In genomic region chr19:1014161-1015060, GRCh38 we compare ENCODE assay signal across 26 cellular contexts. TPM values are rescaled to one million over a fixed set of nuclear protein-coding genes. Genes with fewer than 3 reads are reported as not detected.
"Had no signal": no experiment of that assay in that cellular context is flagged by ENCODE, and none has a peak within 500 bp of the region (broad histone marks: within the 10 kb centered on the region; RNA-seq: fewer than 3 reads in every experiment).

No MANE protein-coding gene starts in this region.

- ATAC-seq: activated CD4-positive, CD25-positive, alpha-beta regulatory T cell treated with anti-CD3 and anti-CD28 coated beads, Interleukin-2, amount 50 U/mL, for 24 hours; activated CD8-positive, alpha-beta T cell treated with anti-CD3 and anti-CD28 coated beads, Interleukin-2, amount 10 ng/mL, durations not matched to agents 7 days and 5 days; activated T-cell treated with anti-CD3 and anti-CD28 coated beads, Interleukin-2, amount 50 U/mL, for 4 hours; gastrocnemius medialis; heart left ventricle; mucosa of descending colon; right cardiac atrium; stimulated activated naive CD8-positive, alpha-beta T cell treated with anti-CD3 and anti-CD28 coated beads, Interleukin-15, amount 100 ng/mL, for 72 hours had no signal

- H3K4me3 ChIP-seq: gastrocnemius medialis, heart left ventricle, mucosa of descending colon, neural progenitor cell, prostate gland, skin epidermis, suprapubic skin, transverse colon had no signal

- H3K27ac ChIP-seq: gastrocnemius medialis, heart left ventricle, neural progenitor cell, prostate gland, suprapubic skin, transverse colon had no signal

- H3K9ac ChIP-seq: neural progenitor cell had no signal

- H3K27me3 Mint-ChIP-seq: activated CD4-positive, alpha-beta T cell treated with anti-CD3 and anti-CD28 coated beads, Interleukin-2, amount 10 ng/mL, durations not matched to agents 7 days and 5 days; brain; naive B cell; stimulated activated naive CD8-positive, alpha-beta T cell treated with anti-CD3 and anti-CD28 coated beads, Interleukin-15, amount 100 ng/mL, for 72 hours had no signal

- H3K36me3 ChIP-seq: neural progenitor cell had no signal

- DNase-seq: activated CD4-positive, alpha-beta T cell treated with anti-CD3 and anti-CD28 coated beads, Interleukin-2, amount 10 ng/mL, durations not matched to agents 7 days and 5 days; activated CD8-positive, alpha-beta T cell treated with anti-CD3 and anti-CD28 coated beads, Interleukin-2, amount 10 ng/mL, durations not matched to agents 7 days and 5 days; activated naive CD4-positive, alpha-beta T cell treated with anti-CD3 and anti-CD28 coated beads for 36 hours; activated T-cell treated with anti-CD3 and anti-CD28 coated beads, Interleukin-2, amount 50 U/mL, for 4 hours; caudate nucleus; erythroblast; gastrocnemius medialis; heart left ventricle; mesenchymal stem cell; naive B cell; stimulated activated naive CD8-positive, alpha-beta T cell treated with anti-CD3 and anti-CD28 coated beads, Interleukin-15, amount 100 ng/mL, for 72 hours; T1000; transverse colon had no signal

- H3K4me2 ChIP-seq: neural progenitor cell had no signal

- H3K36me3 Mint-ChIP-seq: naive B cell, neural progenitor cell had no signal

- H3K27me3 ChIP-seq: gastrocnemius medialis, heart left ventricle, neural progenitor cell, suprapubic skin, transverse colon had no signal

- H3K9me3 ChIP-seq: gastrocnemius medialis, heart left ventricle, mucosa of descending colon, prostate gland, suprapubic skin, transverse colon had no signal

- H2AFZ ChIP-seq: neural progenitor cell had no signal

- H3K4me3 Mint-ChIP-seq: activated CD4-positive, alpha-beta T cell treated with anti-CD3 and anti-CD28 coated beads, Interleukin-2, amount 10 ng/mL, durations not matched to agents 7 days and 5 days; activated CD8-positive, alpha-beta T cell treated with anti-CD3 and anti-CD28 coated beads, Interleukin-2, amount 10 ng/mL, durations not matched to agents 7 days and 5 days; activated naive CD4-positive, alpha-beta T cell treated with anti-CD3 and anti-CD28 coated beads for 36 hours; activated T-cell treated with anti-CD3 and anti-CD28 coated beads, Interleukin-2, amount 50 U/mL, for 4 hours; brain; naive B cell; neural progenitor cell; stimulated activated naive CD8-positive, alpha-beta T cell treated with anti-CD3 and anti-CD28 coated beads, Interleukin-15, amount 100 ng/mL, for 72 hours had no signal

- H3K9me3 Mint-ChIP-seq: activated CD4-positive, alpha-beta T cell treated with anti-CD3 and anti-CD28 coated beads, Interleukin-2, amount 10 ng/mL, durations not matched to agents 7 days and 5 days; activated naive CD4-positive, alpha-beta T cell treated with anti-CD3 and anti-CD28 coated beads for 36 hours; activated T-cell treated with anti-CD3 and anti-CD28 coated beads, Interleukin-2, amount 50 U/mL, for 4 hours; brain; naive B cell; neural progenitor cell; stimulated activated naive CD8-positive, alpha-beta T cell treated with anti-CD3 and anti-CD28 coated beads, Interleukin-15, amount 100 ng/mL, for 72 hours had no signal

- FAIRE-seq: colon, endometrium had no signal

- H3K27ac Mint-ChIP-seq: activated CD4-positive, alpha-beta T cell treated with anti-CD3 and anti-CD28 coated beads, Interleukin-2, amount 10 ng/mL, durations not matched to agents 7 days and 5 days; activated CD8-positive, alpha-beta T cell treated with anti-CD3 and anti-CD28 coated beads, Interleukin-2, amount 10 ng/mL, durations not matched to agents 7 days and 5 days; activated naive CD4-positive, alpha-beta T cell treated with anti-CD3 and anti-CD28 coated beads for 36 hours; brain; neural progenitor cell had no signal

RNA-seq across cellular contexts. Expression of gene RNU6-2, which starts 6.9 kb away (rescaled TPM):
- total RNA-seq: activated CD4-positive, alpha-beta T cell treated with anti-CD3 and anti-CD28 coated beads, Interleukin-2, amount 10 ng/mL, durations not matched to agents 7 days and 5 days; activated CD8-positive, alpha-beta T cell treated with anti-CD3 and anti-CD28 coated beads, Interleukin-2, amount 10 ng/mL, durations not matched to agents 7 days and 5 days; activated naive CD4-positive, alpha-beta T cell treated with anti-CD3 and anti-CD28 coated beads for 36 hours; activated T-cell treated with anti-CD3 and anti-CD28 coated beads, Interleukin-2, amount 50 U/mL, for 4 hours; gastrocnemius medialis; heart left ventricle; lower leg skin; mucosa of descending colon; osteocyte; prostate gland; right cardiac atrium; suprapubic skin; T-helper 1 cell treated with Interleukin-12 subunit alpha and Interleukin-12 subunit beta and Interleukin-4 antibody, amounts not matched to agents 30 ng/mL and 1 ng/mL, for 36 hours; transverse colon had no signal
- polyA plus RNA-seq: heart left ventricle, right cardiac atrium had no signal

RNA-seq across cellular contexts. Expression of gene GRIN3B, which starts 14.2 kb away (rescaled TPM):
- total RNA-seq: activated CD4-positive, alpha-beta T cell treated with anti-CD3 and anti-CD28 coated beads, Interleukin-2, amount 10 ng/mL, durations not matched to agents 7 days and 5 days; activated CD8-positive, alpha-beta T cell treated with anti-CD3 and anti-CD28 coated beads, Interleukin-2, amount 10 ng/mL, durations not matched to agents 7 days and 5 days; gastrocnemius medialis; lower leg skin; mucosa of descending colon; T-helper 1 cell treated with Interleukin-12 subunit alpha and Interleukin-12 subunit beta and Interleukin-4 antibody, amounts not matched to agents 30 ng/mL and 1 ng/mL, for 36 hours had no signal
- polyA plus RNA-seq: right cardiac atrium had no signal
